14 cellular contexts compared by ENCODE assay signal in the genomic region with DNA sequence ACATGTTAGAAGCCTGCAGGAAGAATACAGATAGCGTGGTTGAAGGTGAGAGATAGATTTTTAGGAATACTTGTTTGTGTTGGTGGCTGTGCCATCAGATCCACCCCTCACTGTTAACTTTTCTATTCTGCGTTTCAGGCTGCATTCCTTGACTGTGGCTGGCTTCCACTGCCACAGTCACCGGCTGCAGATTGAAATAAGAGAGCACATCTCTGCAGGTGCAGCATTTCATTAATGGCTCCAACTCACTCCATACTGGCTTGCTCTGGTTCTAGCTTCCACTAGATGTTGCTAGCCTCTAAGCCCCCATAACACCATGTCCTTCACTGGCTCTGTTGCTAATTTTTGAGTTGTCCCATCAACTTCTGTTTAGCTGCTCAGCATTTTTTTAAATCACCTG.
"Had no signal": no experiment of that assay in that cellular context is flagged by ENCODE, and none has a peak within 500 bp of the region (broad histone marks: within the 10 kb centered on the region; RNA-seq: fewer than 3 reads in every experiment).

No MANE protein-coding gene starts in this region.

- H3K27me3 ChIP-seq: dorsolateral prefrontal cortex, right atrium auricular region, stomach, thyroid gland had no signal

- H3K27ac ChIP-seq: dorsolateral prefrontal cortex, prostate gland, right atrium auricular region, stomach, thyroid gland had no signal

- H3K4me3 ChIP-seq: dorsolateral prefrontal cortex, lung, prostate gland, right atrium auricular region, smooth muscle cell, stomach, thyroid gland had no signal

- DNase-seq: dorsolateral prefrontal cortex; effector CD4-positive, alpha-beta T cell; natural killer cell; stimulated activated CD4-positive, alpha-beta T cell treated with anti-CD3 and anti-CD28 coated beads, Interleukin-12 subunit alpha, Interleukin-12 subunit beta, amount 100 ng/mL, for 4 hours; stimulated activated CD4-positive, alpha-beta T cell treated with anti-CD3 and anti-CD28 coated beads, Interleukin-1b, Interleukin-23, amount 100 ng/mL, for 48 hours; stimulated activated CD4-positive, alpha-beta T cell treated with anti-CD3 and anti-CD28 coated beads, Interleukin-4, amount 100 ng/mL, for 1 hour; stimulated activated naive CD4-positive, alpha-beta T cell treated with Interleukin-2 at 50 U/mL for 16 hours; stomach; thyroid gland; trophoblast cell had no signal

- H3K36me3 ChIP-seq: prostate gland, right atrium auricular region, stomach, thyroid gland had no signal

- H3K4me1 ChIP-seq: prostate gland, right atrium auricular region, stomach, thyroid gland had no signal

- H3K4me2 ChIP-seq: smooth muscle cell had no signal

- H3K9me3 ChIP-seq: prostate gland, right atrium auricular region, stomach, thyroid gland had no signal
